17 cellular contexts compared by ENCODE assay signal in genomic region chr9:88586452-88586851, GRCh38. TPM values are rescaled to one million over a fixed set of nuclear protein-coding genes. Genes with fewer than 3 reads are reported as not detected.
"Had no signal": no experiment of that assay in that cellular context is flagged by ENCODE, and none has a peak within 500 bp of the region (broad histone marks: within the 10 kb centered on the region; RNA-seq: fewer than 3 reads in every experiment).

No MANE protein-coding gene starts in this region.

- H3K4me3 ChIP-seq: adrenal gland, colonic mucosa, esophagus squamous epithelium, left lung, stomach, thoracic aorta had no signal

- H3K27me3 ChIP-seq: adrenal gland, colonic mucosa, left lung, stomach had no signal

- H3K9me3 ChIP-seq: adrenal gland, colonic mucosa, esophagus squamous epithelium, left lung, stomach, thoracic aorta had no signal

- H3K36me3 ChIP-seq: adrenal gland, colonic mucosa, esophagus squamous epithelium, left lung, stomach, thoracic aorta had no signal

- DNase-seq: activated CD4-positive, alpha-beta memory T cell treated with anti-CD3 and anti-CD28 coated beads, Interleukin-2, amount 10 ng/mL, durations not matched to agents 7 days and 5 days; activated CD4-positive, alpha-beta T cell treated with anti-CD3 and anti-CD28 coated beads for 4 hours; activated effector memory CD4-positive, alpha-beta T cell treated with anti-CD3 and anti-CD28 coated beads, Interleukin-2, amount 50 U/mL, for 16 hours; activated T-cell treated with anti-CD3 and anti-CD28 coated beads, Interleukin-2, amount 50 U/mL, for 4 hours; esophagus squamous epithelium; hippocampal formation; left lung; naive thymus-derived CD8-positive, alpha-beta T cell; stimulated activated CD4-positive, alpha-beta T cell treated with anti-CD3 and anti-CD28 coated beads, Interleukin-12 subunit alpha, Interleukin-12 subunit beta, amount 100 ng/mL, for 4 hours; stimulated activated CD4-positive, alpha-beta T cell treated with anti-CD3 and anti-CD28 coated beads, Interleukin-2, amount 100 ng/mL, for 24 hours; T-helper 2 cell had no signal

- H3K4me1 ChIP-seq: adrenal gland, colonic mucosa, left lung had no signal

- H3K27ac ChIP-seq: adrenal gland, colonic mucosa, esophagus squamous epithelium, left lung, stomach, thoracic aorta had no signal

RNA-seq across cellular contexts. Expression of gene NXNL2, which starts 51.5 kb away (rescaled TPM):
- total RNA-seq: activated CD4-positive, alpha-beta memory T cell treated with anti-CD3 and anti-CD28 coated beads, Interleukin-2, amount 10 ng/mL, durations not matched to agents 7 days and 5 days; activated T-cell treated with anti-CD3 and anti-CD28 coated beads, Interleukin-2, amount 50 U/mL, for 4 hours; cardiac septum; colonic mucosa; mononuclear cell; naive thymus-derived CD8-positive, alpha-beta T cell; stomach had no signal
- polyA plus RNA-seq: naive thymus-derived CD8-positive, alpha-beta T cell had no signal
